16 cellular contexts compared by ENCODE assay signal in the genomic region with DNA sequence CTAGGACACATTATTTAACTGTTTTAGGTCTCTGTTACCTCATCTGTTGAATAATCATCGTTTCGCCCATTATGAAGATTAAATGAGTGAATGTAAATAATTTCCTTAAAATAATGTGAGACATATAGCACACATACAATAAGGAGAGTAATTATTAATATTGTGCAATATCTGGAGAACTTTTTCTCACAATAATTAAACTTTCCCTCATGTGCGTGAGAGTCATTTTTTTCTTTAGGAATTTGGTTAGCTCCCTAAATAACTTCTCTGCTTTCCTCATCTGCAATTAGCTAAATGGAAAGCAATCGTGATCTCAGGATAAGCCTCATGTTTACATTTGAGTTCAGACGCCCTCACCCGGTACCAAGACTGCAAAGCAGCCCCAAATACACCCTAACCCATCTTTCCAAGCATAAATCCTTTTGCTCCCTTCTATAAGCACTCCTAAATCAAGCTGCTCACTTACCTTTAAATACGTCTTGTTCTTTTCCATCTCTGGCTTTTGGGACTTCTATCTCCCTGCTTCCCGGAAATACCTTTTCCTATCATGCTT.
DNase-seq lines count a peak whose midpoint lies in the region; ATAC-seq and TF ChIP-seq lines count a peak whose summit lies in the region.
"Had no signal": no experiment of that assay in that cellular context is flagged by ENCODE, and none has a peak within 500 bp of the region (broad histone marks: within the 10 kb centered on the region; RNA-seq: fewer than 3 reads in every experiment).

No MANE protein-coding gene starts in this region.

- no peak overlapping the region for H3K27ac Mint-ChIP-seq in progenitor cell of endocrine pancreas
- no peak overlapping the region for H3K27ac Mint-ChIP-seq in activated T-helper 17 cell treated with anti-CD3 and anti-CD28 coated beads, Interleukin-2, amount 50 U/mL, for 72 hours
- H3K27ac Mint-ChIP-seq: activated naive CD4-positive, alpha-beta T cell treated with anti-CD3 and anti-CD28 coated beads, Interleukin-2, amount 10 ng/mL, durations not matched to agents 7 days and 5 days; HFFc6; natural killer cell had no signal

- ATAC-seq in activated T-helper 17 cell treated with anti-CD3 and anti-CD28 coated beads, Interleukin-2, amount 50 U/mL, for 72 hours (replicated peaks) = no peak
- no peak for ATAC-seq in left ventricle myocardium superior
- ATAC-seq: natural killer cell had no signal

- H3K4me3 Mint-ChIP-seq in progenitor cell of endocrine pancreas (ENCODE audit: low read depth) = no peak overlapping the region
- no peak overlapping the region for H3K4me3 Mint-ChIP-seq in activated T-helper 17 cell treated with anti-CD3 and anti-CD28 coated beads, Interleukin-2, amount 50 U/mL, for 72 hours
- H3K4me3 Mint-ChIP-seq: activated naive CD4-positive, alpha-beta T cell treated with anti-CD3 and anti-CD28 coated beads, Interleukin-2, amount 10 ng/mL, durations not matched to agents 7 days and 5 days; HFFc6; natural killer cell had no signal

- peak; percentile 42 for TF ChIP-seq CTCF in progenitor cell of endocrine pancreas (IDR thresholded peaks at IDR 0.05; ENCODE audit: unreplicated experiment)

- DNase-seq in DMS 273 (lab: John Stamatoyannopoulos, UW; ENCODE audit: unreplicated experiment) (peak; percentile 2), DMS 273 treated with DMSO at 0.1 percent for 48 hours (lab: John Stamatoyannopoulos, UW) (no peak), NCI-H82 treated with DMSO at 0.1 percent for 48 hours (lab: John Stamatoyannopoulos, UW; ENCODE audit: unreplicated experiment) (peak; percentile 56), cerebellar cortex (ENCODE audit: low spot score) (peak; percentile 7), progenitor cell of endocrine pancreas (ENCODE audit: low spot score, unreplicated experiment) (no peak), left ventricle myocardium superior (no peak), NCI-H2227 (lab: John Stamatoyannopoulos, UW; ENCODE audit: unreplicated experiment) (no peak)
- DNase-seq: 8988T; activated naive CD4-positive, alpha-beta T cell treated with anti-CD3 and anti-CD28 coated beads, Interleukin-2, amount 10 ng/mL, durations not matched to agents 7 days and 5 days; Calu3; HFFc6; natural killer cell; NCI-H2029; T1000; upper lobe of left lung had no signal

- no peaks in the 10 kb centered on the region for H3K36me3 Mint-ChIP-seq in progenitor cell of endocrine pancreas (ENCODE audit: insufficient read depth)
- H3K36me3 Mint-ChIP-seq in activated T-helper 17 cell treated with anti-CD3 and anti-CD28 coated beads, Interleukin-2, amount 50 U/mL, for 72 hours (ENCODE audit: low read depth) = no peaks in the 10 kb centered on the region
- H3K36me3 Mint-ChIP-seq: activated naive CD4-positive, alpha-beta T cell treated with anti-CD3 and anti-CD28 coated beads, Interleukin-2, amount 10 ng/mL, durations not matched to agents 7 days and 5 days; natural killer cell had no signal

- peaks cover 4% of the 10 kb centered on the region for H3K27me3 Mint-ChIP-seq in progenitor cell of endocrine pancreas
- H3K27me3 Mint-ChIP-seq in activated T-helper 17 cell treated with anti-CD3 and anti-CD28 coated beads, Interleukin-2, amount 50 U/mL, for 72 hours = peaks cover 29% of the 10 kb centered on the region

- H3K9me3 Mint-ChIP-seq in progenitor cell of endocrine pancreas (ENCODE audit: low read depth) = no peaks in the 10 kb centered on the region
- H3K9me3 Mint-ChIP-seq in activated T-helper 17 cell treated with anti-CD3 and anti-CD28 coated beads, Interleukin-2, amount 50 U/mL, for 72 hours = no peaks in the 10 kb centered on the region
- H3K9me3 Mint-ChIP-seq: activated naive CD4-positive, alpha-beta T cell treated with anti-CD3 and anti-CD28 coated beads, Interleukin-2, amount 10 ng/mL, durations not matched to agents 7 days and 5 days; HFFc6; natural killer cell had no signal

- H3K4me1 Mint-ChIP-seq in progenitor cell of endocrine pancreas (ENCODE audit: low read depth) = peaks cover 4% of the 10 kb centered on the region
- H3K4me1 Mint-ChIP-seq in activated T-helper 17 cell treated with anti-CD3 and anti-CD28 coated beads, Interleukin-2, amount 50 U/mL, for 72 hours = no peaks in the 10 kb centered on the region
- H3K4me1 Mint-ChIP-seq: activated naive CD4-positive, alpha-beta T cell treated with anti-CD3 and anti-CD28 coated beads, Interleukin-2, amount 10 ng/mL, durations not matched to agents 7 days and 5 days; natural killer cell had no signal

- intact Hi-C loops in left ventricle myocardium superior (cut with micrococcal nuclease) = no loop called here

Comparison
In these comparisons a context has a peak if more than half of its experiments do, and no peak if none do; other contexts are left out.
1. DNase-seq: peak in DMS 273 (single experiment), NCI-H82 treated with DMSO at 0.1 percent for 48 hours (single experiment) and cerebellar cortex (single experiment); none in DMS 273 treated with DMSO at 0.1 percent for 48 hours (single experiment), progenitor cell of endocrine pancreas (single experiment), left ventricle myocardium superior (single experiment) and NCI-H2227 (single experiment).